ENCODE assay signal across 8 cellular contexts in genomic region chr14:20412876-20413784, GRCh38.
DNase-seq lines count a peak whose midpoint lies in the region; ATAC-seq and TF ChIP-seq lines count a peak whose summit lies in the region.

Gene TEP1, minus strand, starts transcription at chr14:20413501. Its CDS starts 5,062 bp downstream, at chr14:20408439.

- H3K27ac ChIP-seq in OCI-LY3 (ENCODE audit: low read length) = peak within 1 kb of the TSS; percentile 79

- H2AFZ ChIP-seq in OCI-LY3 (ENCODE audit: low read depth, low read length) = peak within 1 kb of the TSS; percentile 15

- peak within 1 kb of the TSS; percentile 90 for H3K9ac ChIP-seq in OCI-LY3 (ENCODE audit: low read length)

- peak within 1 kb of the TSS; percentile 88 for H3K4me2 ChIP-seq in OCI-LY3 (ENCODE audit: low read length)

- peaks cover 7% of the 10 kb centered on the region for H4K20me1 ChIP-seq in OCI-LY3 (ENCODE audit: insufficient read depth, low read length)

- H3K36me3 ChIP-seq in OCI-LY3 (replicated peaks; ENCODE audit: low read depth, low read length) = peaks cover 5% of the 10 kb centered on the region

- H3K4me3 ChIP-seq in OCI-LY3 (ENCODE audit: low read length) = peak within 1 kb of the TSS; percentile 80

- H3K9me3 ChIP-seq in OCI-LY3 (ENCODE audit: insufficient read depth, low read length) = no peaks in the 10 kb centered on the region

- no peaks in the 10 kb centered on the region for H3K27me3 ChIP-seq in OCI-LY3 (ENCODE audit: low read depth, low read length)

- peak; percentile 59 for DNase-seq in COLO829 (ENCODE audit: low spot score)
- peak; percentile 71 for DNase-seq in HuH-7 (ENCODE audit: low spot score)
- peak; percentile 64 for DNase-seq in activated T-cell treated with anti-CD3 and anti-CD28 coated beads for 1 hour (ENCODE audit: low read depth)
- peak; percentile 76 for DNase-seq in epidermal melanocyte (ENCODE audit: insufficient read length, low spot score)
- peak; percentile 63 for DNase-seq in midbrain (lab: John Stamatoyannopoulos, UW)
- DNase-seq in stimulated activated CD8-positive, alpha-beta memory T cell treated with anti-CD3 and anti-CD28 coated beads, Interleukin-15, amount 100 ng/mL, for 4 hours (ENCODE audit: low read depth in 2 of 2) = peak; percentile 37 to 46

- peaks cover 44% of the 10 kb centered on the region for H3K79me2 ChIP-seq in OCI-LY3 (ENCODE audit: low read length)

- ATAC-seq in GM21381 (IDR thresholded peaks at IDR 0.05; ENCODE audit: unreplicated experiment) = peak; percentile 49

- H3K4me1 ChIP-seq in OCI-LY3 (ENCODE audit: low read length) = peaks cover 26% of the 10 kb centered on the region

- TF ChIP-seq CTCF in OCI-LY3 (IDR thresholded peaks at IDR 0.05; ENCODE audit: low read depth, low read length) = no peak

Comparison
In these comparisons a context has a peak if more than half of its experiments do, and no peak if none do; other contexts are left out.
1. Peak in every context shown above with its lines: DNase-seq, ATAC-seq, H3K4me3 ChIP-seq and H3K27ac ChIP-seq.